ENCODE assay signal across 8 cellular contexts in the genomic region with DNA sequence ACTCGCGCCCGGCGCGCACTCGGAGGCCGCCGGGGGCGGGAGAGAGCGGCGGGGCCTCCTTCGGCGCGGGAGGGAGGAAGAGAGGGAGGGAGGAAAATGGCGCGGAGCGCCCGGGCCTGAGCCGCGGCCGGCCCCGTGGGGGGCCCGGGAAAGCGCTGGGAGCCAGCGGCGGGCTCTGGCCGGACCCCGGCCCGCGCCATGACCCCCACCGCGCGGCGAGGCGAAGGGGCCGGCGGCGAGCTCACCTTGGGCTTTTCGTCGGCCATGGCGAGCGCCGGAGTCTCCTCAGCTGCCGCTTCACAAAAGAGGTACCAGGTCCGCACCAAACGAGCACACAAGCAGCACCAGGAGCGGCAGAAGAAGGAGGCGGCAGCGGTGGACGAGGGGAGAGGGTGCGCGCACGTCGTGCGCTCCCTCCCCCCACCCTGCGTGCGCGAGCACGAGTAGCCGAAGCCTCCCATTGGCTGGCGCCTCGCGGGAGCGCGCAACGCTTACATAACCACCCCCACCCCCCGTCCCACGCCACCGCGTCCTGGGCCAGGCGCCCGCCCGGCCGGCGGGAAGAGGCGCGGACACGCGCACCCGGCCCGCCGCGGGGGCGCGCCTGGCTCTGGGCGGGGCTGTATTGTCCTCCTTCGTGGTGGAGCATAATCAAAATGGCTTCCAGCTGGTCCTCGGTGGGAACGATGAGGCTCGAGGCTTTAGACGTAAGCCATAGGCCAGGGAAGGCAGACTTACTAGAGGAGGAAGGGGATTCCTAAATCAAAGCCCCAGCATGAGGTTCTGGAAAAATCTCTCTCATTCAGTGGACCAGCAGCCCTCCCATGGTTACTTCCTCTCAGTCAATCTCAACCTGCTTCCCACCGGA. TPM values are rescaled to one million over a fixed set of nuclear protein-coding genes. Genes with fewer than 3 reads are reported as not detected.
A peak's percentile ranks its signal among the peaks of the same experiment; 100 is the strongest.
DNase-seq lines count a peak whose midpoint lies in the region; ATAC-seq and TF ChIP-seq lines count a peak whose summit lies in the region.

Gene SUMO2 (minus strand): TSS at position 391 of the 868 bp plus-strand sequence. CDS start 125 bp downstream, at position 266.

- peaks cover 58% of the 10 kb centered on the region for H3K36me3 Mint-ChIP-seq in effector memory CD8-positive, alpha-beta T cell (ENCODE audit: insufficient read depth)

- peak within 1 kb of the TSS; percentile 90 for H2AK5ac ChIP-seq in mesenchymal stem cell (ENCODE audit: low read length, severe bottlenecking)

- peak within 1 kb of the TSS in 1 of 2 experiments; percentile 31 for H2BK12ac ChIP-seq in mesenchymal stem cell (ENCODE audit: low read length in 2 of 2)

- no peaks in the 10 kb centered on the region for H3K9me3 ChIP-seq in mesenchymal stem cell (ENCODE audit: control insufficient read depth, low read length)

- WGBS in mesenchymal stem cell = 2% methylated on average over 49 of the region's 92 CpGs

- peaks cover 18 to 22% of the 10 kb centered on the region in 2 experiments for H3K36me3 ChIP-seq in mesenchymal stem cell (ENCODE audit: control insufficient read depth in 1 of 2, insufficient read depth in 2 of 2, low read depth in 1 of 2, low read length in 2 of 2)

- peak; percentile 80 for ATAC-seq in effector memory CD8-positive, alpha-beta T cell (replicated peaks)

- peak within 1 kb of the TSS; percentile 86 to 95 for H3K14ac ChIP-seq in mesenchymal stem cell (ENCODE audit: low read length in 2 of 2)

- TF ChIP-seq CTCF in GM20000 (IDR thresholded peaks at IDR 0.05; ENCODE audit: extremely low read depth, missing control alignments) = no peak

- peak within 1 kb of the TSS; percentile 89 to 99 for H3K4ac ChIP-seq in mesenchymal stem cell (ENCODE audit: low read depth in 1 of 2, low read length in 2 of 2)

- DNase-seq in COLO829 (ENCODE audit: low spot score) (peak; percentile 94), GM20000 (ENCODE audit: low spot score) (peak; percentile 99), HT-29 (ENCODE audit: low spot score) (peak; percentile 95), mesenchymal stem cell (peak; percentile 94)
- DNase-seq in NK-92 treated with Interleukin-12 subunit alpha and Interleukin-12 subunit beta, amount 100 ng/mL, for 24 hours (lab: John Stamatoyannopoulos, UW) = peak; percentile 89
- peak; percentile 90 to 91 for DNase-seq in activated CD8-positive, alpha-beta memory T cell treated with anti-CD3 and anti-CD28 coated beads for 4 hours (ENCODE audit: low read depth in 2 of 2)
- DNase-seq in effector memory CD8-positive, alpha-beta T cell = peak; percentile 91 to 96 (median 93)
- DNase-seq in stimulated activated CD8-positive, alpha-beta memory T cell treated with anti-CD3 and anti-CD28 coated beads, Interleukin-12 subunit alpha, Interleukin-12 subunit beta, amount 100 ng/mL, for 24 hours (ENCODE audit: extremely low read depth) = peak; percentile 90

- peak within 1 kb of the TSS; percentile 85 to 89 for H3K4me3 Mint-ChIP-seq in effector memory CD8-positive, alpha-beta T cell

- peaks cover 5% of the 10 kb centered on the region for H3K79me1 ChIP-seq in mesenchymal stem cell (replicated peaks; ENCODE audit: low read length, poor library complexity, severe bottlenecking)

- H4K91ac ChIP-seq in mesenchymal stem cell (ENCODE audit: low read length) = peak within 1 kb of the TSS; percentile 95

- peaks cover 0 to 7% of the 10 kb centered on the region in 2 donors for H3K9me3 Mint-ChIP-seq in effector memory CD8-positive, alpha-beta T cell

- peak within 1 kb of the TSS; percentile 98 for H2BK15ac ChIP-seq in mesenchymal stem cell (ENCODE audit: low read depth, poor library complexity, severe bottlenecking)

- peak within 1 kb of the TSS; percentile 98 for H2BK120ac ChIP-seq in mesenchymal stem cell (ENCODE audit: low read depth, low read length)

- H3K9ac ChIP-seq in mesenchymal stem cell (ENCODE audit: low read length) = peak within 1 kb of the TSS; percentile 95

- H3K4me1 ChIP-seq in mesenchymal stem cell (ENCODE audit: control insufficient read depth, insufficient read depth, low read depth, low read length) = peaks cover 5% of the 10 kb centered on the region

- H2BK5ac ChIP-seq in mesenchymal stem cell (ENCODE audit: low read depth, low read length, poor library complexity, severe bottlenecking) = peak within 1 kb of the TSS; percentile 98

- H3K18ac ChIP-seq in mesenchymal stem cell (ENCODE audit: low read depth in 1 of 2, low read length in 2 of 2) = peak within 1 kb of the TSS; percentile 88 to 89

- H3K4me1 Mint-ChIP-seq in effector memory CD8-positive, alpha-beta T cell (ENCODE audit: low read depth in 2 of 2) = peaks cover 22 to 33% of the 10 kb centered on the region in 2 donors

- H3K27ac Mint-ChIP-seq in effector memory CD8-positive, alpha-beta T cell = peak within 1 kb of the TSS; percentile 93 to 94

- H3K27me3 ChIP-seq in mesenchymal stem cell (ENCODE audit: control insufficient read depth in 1 of 2, insufficient read depth in 1 of 2, low read length in 2 of 2) = no peaks in the 10 kb centered on the region

- peak within 1 kb of the TSS; percentile 87 for H3K4me2 ChIP-seq in mesenchymal stem cell (ENCODE audit: low read length, poor library complexity, severe bottlenecking)

- H3K27ac ChIP-seq in mesenchymal stem cell (ENCODE audit: low read length, poor library complexity, severe bottlenecking) = peak within 1 kb of the TSS; percentile 93

- no peaks in the 10 kb centered on the region for H3K27me3 Mint-ChIP-seq in effector memory CD8-positive, alpha-beta T cell

- peak within 1 kb of the TSS; percentile 97 for H4K8ac ChIP-seq in mesenchymal stem cell (ENCODE audit: low read length)

- peak within 1 kb of the TSS; percentile 96 to 98 for H3K4me3 ChIP-seq in mesenchymal stem cell (ENCODE audit: insufficient read depth in 1 of 2, low read depth in 1 of 2, low read length in 2 of 2)

- H3K23ac ChIP-seq in mesenchymal stem cell (ENCODE audit: low read length in 2 of 2) = peak within 1 kb of the TSS; percentile 89 to 96

- H2AFZ ChIP-seq in mesenchymal stem cell (ENCODE audit: low read depth, low read length) = no peak within 1 kb of the TSS

RNA-seq across cellular contexts. Expression of gene SUMO2, which starts in this region (rescaled TPM):
- 151 and 169 TPM in 2 replicates for total RNA-seq in HT-29 (2014; rRNA removed; shearing (Covaris generic))
- 170 TPM for polyA plus RNA-seq in mesenchymal stem cell (2013, experiment 1 of 2)
- 170 TPM for polyA plus RNA-seq in mesenchymal stem cell (2013, experiment 2 of 2)

Comparison
In these comparisons a context has a peak if more than half of its experiments do, and no peak if none do; other contexts are left out.
1. Peak in every context shown above with its lines: DNase-seq, ATAC-seq, H3K4me3 ChIP-seq and H3K27ac ChIP-seq.